1 cellular context compared by ENCODE assay signal in the genomic region with DNA sequence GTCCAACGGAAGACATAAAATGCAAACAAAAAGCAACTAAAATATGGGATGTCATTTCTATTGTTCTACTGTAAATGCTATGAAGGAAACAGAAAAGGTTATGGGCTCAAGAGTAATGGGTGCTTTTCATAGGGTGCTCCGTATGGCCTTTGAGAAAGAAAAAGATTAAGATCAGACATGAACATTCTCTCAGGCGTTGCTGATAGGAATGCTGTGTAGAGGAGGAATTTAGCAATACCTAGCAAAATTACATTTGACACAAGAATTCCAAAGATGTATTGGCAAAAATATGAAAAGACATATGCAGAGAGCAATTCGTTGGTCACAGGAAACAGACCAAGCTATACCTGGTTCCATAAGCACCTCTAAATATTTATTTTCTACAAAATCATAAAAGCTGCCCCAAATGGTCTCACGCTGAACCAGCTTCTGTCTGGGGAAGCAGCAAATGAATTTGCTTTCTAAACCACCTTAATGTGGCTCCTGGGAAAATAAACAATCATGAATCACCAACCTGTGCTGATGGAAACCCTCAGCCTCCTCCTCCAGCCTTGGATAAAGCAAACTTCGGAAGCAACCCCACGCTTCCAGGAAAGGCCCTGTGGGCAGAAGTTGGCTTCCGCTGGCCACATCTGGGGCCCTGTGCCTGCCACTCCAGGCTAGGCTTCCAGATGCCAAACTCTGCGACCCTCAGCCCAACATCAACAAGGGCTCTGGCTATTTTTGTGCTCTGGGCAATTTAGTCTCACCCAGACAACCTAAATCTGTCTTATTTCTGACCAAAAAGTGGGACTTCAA.
TF ChIP-seq lines count a peak whose summit lies in the region.

No MANE protein-coding gene starts in this region.

TF ChIP-seq in SK-N-SH, 30 proteins besides CTCF, POLR2A, EP300 and RAD21 (continued from another document):
- no peak for TF ChIP-seq FOXJ3 (CRISPR knock-in tag; IDR thresholded peaks at IDR 0.05)
- TF ChIP-seq JUND (IDR thresholded peaks at IDR 0.05), result no peak
- TF ChIP-seq RXRA (IDR thresholded peaks at IDR 0.05; ENCODE audit: borderline replicate concordance, low read depth), result no peak
- no peak for TF ChIP-seq ELF1 (IDR thresholded peaks at IDR 0.05)
- no peak for TF ChIP-seq SMC3 (IDR thresholded peaks at IDR 0.05; ENCODE audit: low read depth, low read length)
- no peak for TF ChIP-seq FOXM1 (IDR thresholded peaks at IDR 0.05; ENCODE audit: low read depth)
- TF ChIP-seq, protein P1, sequence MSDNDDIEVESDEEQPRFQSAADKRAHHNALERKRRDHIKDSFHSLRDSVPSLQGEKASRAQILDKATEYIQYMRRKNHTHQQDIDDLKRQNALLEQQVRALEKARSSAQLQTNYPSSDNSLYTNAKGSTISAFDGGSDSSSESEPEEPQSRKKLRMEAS (IDR thresholded peaks at IDR 0.05; ENCODE audit: low read depth), result no peak
- TF ChIP-seq, protein P2, sequence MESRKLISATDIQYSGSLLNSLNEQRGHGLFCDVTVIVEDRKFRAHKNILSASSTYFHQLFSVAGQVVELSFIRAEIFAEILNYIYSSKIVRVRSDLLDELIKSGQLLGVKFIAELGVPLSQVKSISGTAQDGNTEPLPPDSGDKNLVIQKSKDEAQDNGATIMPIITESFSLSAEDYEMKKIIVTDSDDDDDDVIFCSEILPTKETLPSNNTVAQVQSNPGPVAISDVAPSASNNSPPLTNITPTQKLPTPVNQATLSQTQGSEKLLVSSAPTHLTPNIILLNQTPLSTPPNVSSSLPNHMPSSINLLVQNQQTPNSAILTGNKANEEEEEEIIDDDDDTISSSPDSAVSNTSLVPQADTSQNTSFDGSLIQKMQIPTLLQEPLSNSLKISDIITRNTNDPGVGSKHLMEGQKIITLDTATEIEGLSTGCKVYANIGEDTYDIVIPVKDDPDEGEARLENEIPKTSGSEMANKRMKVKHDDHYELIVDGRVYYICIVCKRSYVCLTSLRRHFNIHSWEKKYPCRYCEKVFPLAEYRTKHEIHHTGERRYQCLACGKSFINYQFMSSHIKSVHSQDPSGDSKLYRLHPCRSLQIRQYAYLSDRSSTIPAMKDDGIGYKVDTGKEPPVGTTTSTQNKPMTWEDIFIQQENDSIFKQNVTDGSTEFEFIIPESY (IDR thresholded peaks at IDR 0.05; ENCODE audit: borderline replicate concordance, low read depth), result no peak
- no peak for TF ChIP-seq GATA2 (CRISPR knock-in tag; IDR thresholded peaks at IDR 0.05)
